ENCODE assay signal across 11 cellular contexts in genomic region chr9:128093016-128093415, GRCh38. TPM values are rescaled to one million over a fixed set of nuclear protein-coding genes. Genes with fewer than 3 reads are reported as not detected.
A peak's percentile ranks its signal among the peaks of the same experiment; 100 is the strongest.
DNase-seq lines count a peak whose midpoint lies in the region; ATAC-seq and TF ChIP-seq lines count a peak whose summit lies in the region.
"Had no signal": no experiment of that assay in that cellular context is flagged by ENCODE, and none has a peak within 500 bp of the region (broad histone marks: within the 10 kb centered on the region; RNA-seq: fewer than 3 reads in every experiment).

No MANE protein-coding gene starts in this region.

- H3K27ac Mint-ChIP-seq in HFFc6 (peak overlapping the region; percentile 100), glutamatergic neuron (ENCODE audit: unreplicated experiment) (peak overlapping the region; percentile 53)
- H3K27ac Mint-ChIP-seq in activated T-helper 17 cell treated with anti-CD3 and anti-CD28 coated beads, Interleukin-2, amount 50 U/mL, for 72 hours = peak overlapping the region; percentile 97
- H3K27ac Mint-ChIP-seq in stimulated activated memory B cell treated with anti-CD40 and anti-IgM and Interleukin-4, amounts not matched to agents 10 μg/mL and 1 μg/mL and 100 μg/mL, for 72 hours = peak overlapping the region; percentile 93

- H3K4me1 Mint-ChIP-seq in HFFc6 (ENCODE audit: low read depth) (peaks cover 72% of the 10 kb centered on the region), glutamatergic neuron (ENCODE audit: low read depth, unreplicated experiment) (peaks cover 36% of the 10 kb centered on the region)
- H3K4me1 Mint-ChIP-seq in activated T-helper 17 cell treated with anti-CD3 and anti-CD28 coated beads, Interleukin-2, amount 50 U/mL, for 72 hours = peaks cover 38% of the 10 kb centered on the region
- peaks cover 44% of the 10 kb centered on the region for H3K4me1 Mint-ChIP-seq in stimulated activated memory B cell treated with anti-CD40 and anti-IgM and Interleukin-4, amounts not matched to agents 10 μg/mL and 1 μg/mL and 100 μg/mL, for 72 hours

- TF ChIP-seq CTCF in HFFc6 (IDR thresholded peaks at IDR 0.05) (no peak), glutamatergic neuron (IDR thresholded peaks at IDR 0.05; ENCODE audit: partially characterized antibody, unreplicated experiment) (no peak)

- H3K36me3 Mint-ChIP-seq in HFFc6 (ENCODE audit: low read depth) = no peaks in the 10 kb centered on the region; the same call in 1 of the 2 replicates
- peaks cover 9% of the 10 kb centered on the region for H3K36me3 Mint-ChIP-seq in activated T-helper 17 cell treated with anti-CD3 and anti-CD28 coated beads, Interleukin-2, amount 50 U/mL, for 72 hours (ENCODE audit: low read depth)
- H3K36me3 Mint-ChIP-seq in glutamatergic neuron (ENCODE audit: unreplicated experiment) = no peaks in the 10 kb centered on the region
- peaks cover under 1% of the 10 kb centered on the region for H3K36me3 Mint-ChIP-seq in stimulated activated memory B cell treated with anti-CD40 and anti-IgM and Interleukin-4, amounts not matched to agents 10 μg/mL and 1 μg/mL and 100 μg/mL, for 72 hours

- H3K4me3 Mint-ChIP-seq in HFFc6 (peak overlapping the region; percentile 89), glutamatergic neuron (ENCODE audit: unreplicated experiment) (peak overlapping the region; percentile 50)
- peak overlapping the region; percentile 84 for H3K4me3 Mint-ChIP-seq in activated T-helper 17 cell treated with anti-CD3 and anti-CD28 coated beads, Interleukin-2, amount 50 U/mL, for 72 hours
- no peak overlapping the region for H3K4me3 Mint-ChIP-seq in stimulated activated memory B cell treated with anti-CD40 and anti-IgM and Interleukin-4, amounts not matched to agents 10 μg/mL and 1 μg/mL and 100 μg/mL, for 72 hours

- DNase-seq in HFFc6 (no peak), glutamatergic neuron (no peak), AG08396 (ENCODE audit: low spot score) (no peak), DMS53 (lab: John Stamatoyannopoulos, UW) (no peak)
- DNase-seq: activated CD4-positive, alpha-beta T cell treated with anti-CD3 and anti-CD28 coated beads, Interleukin-2, amount 50 U/mL, for 1 hour; NCI-H2081 had no signal

- H3K27me3 Mint-ChIP-seq in HFFc6 (ENCODE audit: insufficient read depth) (no peaks in the 10 kb centered on the region; the same call in 1 of the 2 replicates), glutamatergic neuron (ENCODE audit: unreplicated experiment) (peaks cover 5% of the 10 kb centered on the region)
- H3K27me3 Mint-ChIP-seq in activated T-helper 17 cell treated with anti-CD3 and anti-CD28 coated beads, Interleukin-2, amount 50 U/mL, for 72 hours = no peaks in the 10 kb centered on the region
- H3K27me3 Mint-ChIP-seq in stimulated activated memory B cell treated with anti-CD40 and anti-IgM and Interleukin-4, amounts not matched to agents 10 μg/mL and 1 μg/mL and 100 μg/mL, for 72 hours = no peaks in the 10 kb centered on the region

- ATAC-seq in activated T-helper 17 cell treated with anti-CD3 and anti-CD28 coated beads, Interleukin-2, amount 50 U/mL, for 72 hours (replicated peaks) = no peak
- ATAC-seq in stimulated activated memory B cell treated with anti-CD40 and anti-IgM and Interleukin-4, amounts not matched to agents 10 μg/mL and 1 μg/mL and 100 μg/mL, for 72 hours = no peak
- no peak for ATAC-seq in HG03439 (IDR thresholded peaks at IDR 0.05; ENCODE audit: unreplicated experiment)
- no peak for ATAC-seq in HG02884 (IDR thresholded peaks at IDR 0.05; ENCODE audit: unreplicated experiment)

- H3K9me3 Mint-ChIP-seq in HFFc6 (no peaks in the 10 kb centered on the region), glutamatergic neuron (ENCODE audit: unreplicated experiment) (no peaks in the 10 kb centered on the region)
- H3K9me3 Mint-ChIP-seq in activated T-helper 17 cell treated with anti-CD3 and anti-CD28 coated beads, Interleukin-2, amount 50 U/mL, for 72 hours = no peaks in the 10 kb centered on the region
- no peaks in the 10 kb centered on the region for H3K9me3 Mint-ChIP-seq in stimulated activated memory B cell treated with anti-CD40 and anti-IgM and Interleukin-4, amounts not matched to agents 10 μg/mL and 1 μg/mL and 100 μg/mL, for 72 hours

RNA-seq across cellular contexts. Expression of gene SLC25A25, which starts 25.0 kb away (rescaled TPM):
- 10 to 100 TPM; 16.5 to 20.7 (median 18.4) TPM for total RNA-seq in HFFc6 (2021; fragmentation: NEBNext Ultra II Directional; extraction: Animal tissue kit (Norgen Biotek cat#: 25700))
- total RNA-seq in activated T-helper 17 cell treated with anti-CD3 and anti-CD28 coated beads, Interleukin-2, amount 50 U/mL, for 72 hours = 10 to 100 TPM; 10.8 to 12.7 TPM
- 33.0 TPM for total RNA-seq in glutamatergic neuron (ENCODE audit: unreplicated experiment)

RNA-seq across cellular contexts. Expression of gene NAIF1, which starts 25.9 kb away (rescaled TPM):
- total RNA-seq in HFFc6 (2021; fragmentation: NEBNext Ultra II Directional; extraction: Animal tissue kit (Norgen Biotek cat#: 25700)) = 10 to 100 TPM in 3 of 6 experiments, 1 to 10 TPM in 3; 8.7 to 11.5 (median 9.8) TPM
- total RNA-seq in activated T-helper 17 cell treated with anti-CD3 and anti-CD28 coated beads, Interleukin-2, amount 50 U/mL, for 72 hours = 10 to 100 TPM in 1 of 2 donors, 1 to 10 TPM in 1; 9.0 to 15.0 TPM
- 6.2 TPM for total RNA-seq in glutamatergic neuron (ENCODE audit: unreplicated experiment)

RNA-seq across cellular contexts. Expression of gene PTGES2, which starts 34.5 kb away (rescaled TPM):
- 10 to 100 TPM; 68.5 to 82.8 (median 70.6) TPM for total RNA-seq in HFFc6 (2021; fragmentation: NEBNext Ultra II Directional; extraction: Animal tissue kit (Norgen Biotek cat#: 25700))
- 10 to 100 TPM; 15.3 to 32.3 TPM for total RNA-seq in activated T-helper 17 cell treated with anti-CD3 and anti-CD28 coated beads, Interleukin-2, amount 50 U/mL, for 72 hours
- total RNA-seq in glutamatergic neuron (ENCODE audit: unreplicated experiment) = 85.1 TPM

RNA-seq across cellular contexts. Expression of gene LCN2, which starts 56.2 kb away (rescaled TPM):
- total RNA-seq in HFFc6 (2021; fragmentation: NEBNext Ultra II Directional; extraction: Animal tissue kit (Norgen Biotek cat#: 25700)) = not detected
- total RNA-seq in activated T-helper 17 cell treated with anti-CD3 and anti-CD28 coated beads, Interleukin-2, amount 50 U/mL, for 72 hours = not detected
- not detected for total RNA-seq in glutamatergic neuron (ENCODE audit: unreplicated experiment)
- total RNA-seq: glomerular endothelial cell had no signal
